ENCODE assay signal across 29 cellular contexts in the genomic region with DNA sequence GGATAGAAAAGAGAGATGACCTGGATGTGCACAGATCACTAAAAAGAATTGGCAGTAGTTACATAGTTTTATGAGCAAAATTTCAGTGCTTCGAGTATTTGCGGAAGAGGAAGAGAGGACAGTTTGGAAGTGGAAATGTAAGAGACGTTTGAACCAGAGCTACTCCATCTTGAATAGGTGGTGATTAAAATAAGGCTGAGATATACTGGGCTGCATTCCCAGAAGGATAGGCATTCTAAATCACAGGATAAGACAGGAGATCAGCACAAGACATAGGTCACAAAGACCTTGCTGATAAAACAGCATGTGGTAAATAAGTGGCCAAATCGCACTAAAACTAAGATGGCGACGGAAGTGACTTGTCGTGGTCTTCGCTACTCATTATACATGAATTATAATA.
"Had no signal": no experiment of that assay in that cellular context is flagged by ENCODE, and none has a peak within 500 bp of the region (broad histone marks: within the 10 kb centered on the region; RNA-seq: fewer than 3 reads in every experiment).

No MANE protein-coding gene starts in this region.

- H3K79me2 ChIP-seq: parathyroid adenoma had no signal

- H3K36me3 ChIP-seq: left lung, lower lobe of right lung, right atrium auricular region, stomach, thyroid gland, transverse colon, upper lobe of left lung, vagina had no signal

- H3K9me3 ChIP-seq: lower lobe of right lung, testis, thyroid gland, transverse colon, vagina had no signal

- H3K4me3 Mint-ChIP-seq: immature natural killer cell; naive thymus-derived CD8-positive, alpha-beta T cell; nephron; neural crest cell; stimulated activated naive B cell treated with anti-CD40 and anti-IgM and Interleukin-4, amounts not matched to agents 10 μg/mL and 1 μg/mL and 100 μg/mL, for 72 hours had no signal

- H3K9ac ChIP-seq: parathyroid adenoma had no signal

- H3K9me3 Mint-ChIP-seq: nephron, neural crest cell had no signal

- H3K27me3 Mint-ChIP-seq: progenitor cell of endocrine pancreas; stimulated activated naive B cell treated with anti-CD40 and anti-IgM and Interleukin-4, amounts not matched to agents 10 μg/mL and 1 μg/mL and 100 μg/mL, for 72 hours had no signal

- H3K4me1 ChIP-seq: left lung, lower lobe of right lung, parathyroid adenoma, right atrium auricular region, stomach, testis, thyroid gland, transverse colon, upper lobe of left lung, vagina had no signal

- FAIRE-seq: islet of Langerhans, kidney had no signal

- H3K4me1 Mint-ChIP-seq: immature natural killer cell; naive thymus-derived CD8-positive, alpha-beta T cell; nephron; neural crest cell; stimulated activated naive B cell treated with anti-CD40 and anti-IgM and Interleukin-4, amounts not matched to agents 10 μg/mL and 1 μg/mL and 100 μg/mL, for 72 hours had no signal

- DNase-seq: immature natural killer cell; kidney; left colon; left lung; lower lobe of right lung; mammary epithelial cell; mesenchymal stem cell; naive thymus-derived CD8-positive, alpha-beta T cell; nucleus accumbens; stimulated activated CD4-positive, alpha-beta T cell treated with anti-CD3 and anti-CD28 coated beads, Interleukin-12 subunit alpha, Interleukin-12 subunit beta, amount 100 ng/mL, for 4 hours; stimulated activated CD4-positive, alpha-beta T cell treated with anti-CD3 and anti-CD28 coated beads, Interleukin-15, amount 100 ng/mL, for 24 hours; stimulated activated CD4-positive, alpha-beta T cell treated with anti-CD3 and anti-CD28 coated beads, Interleukin-2, amount 100 ng/mL, for 24 hours; stimulated activated CD4-positive, alpha-beta T cell treated with anti-CD3 and anti-CD28 coated beads, Interleukin-4, amount 100 ng/mL, for 1 hour; stimulated activated naive B cell treated with anti-CD40 and anti-IgM and Interleukin-4, amounts not matched to agents 10 μg/mL and 1 μg/mL and 100 μg/mL, for 72 hours; stimulated activated naive CD8-positive, alpha-beta T cell treated with anti-CD3 and anti-CD28 coated beads, Interleukin-15, Interleukin-2, amounts not matched to agents 100 U/mL and 50 U/mL, for 24 hours; stomach; testis; thyroid gland; transverse colon; upper lobe of left lung had no signal

- H3K27ac Mint-ChIP-seq: immature natural killer cell; naive thymus-derived CD8-positive, alpha-beta T cell; nephron; progenitor cell of endocrine pancreas; stimulated activated naive B cell treated with anti-CD40 and anti-IgM and Interleukin-4, amounts not matched to agents 10 μg/mL and 1 μg/mL and 100 μg/mL, for 72 hours had no signal

- ATAC-seq: left colon; left lung; lower lobe of right lung; naive thymus-derived CD8-positive, alpha-beta T cell; sciatic nerve; stimulated activated naive B cell treated with anti-CD40 and anti-IgM and Interleukin-4, amounts not matched to agents 10 μg/mL and 1 μg/mL and 100 μg/mL, for 72 hours; stimulated activated naive CD8-positive, alpha-beta T cell treated with anti-CD3 and anti-CD28 coated beads, Interleukin-15, Interleukin-2, amounts not matched to agents 100 U/mL and 50 U/mL, for 24 hours had no signal

- H2AFZ ChIP-seq: parathyroid adenoma had no signal

- H3K36me3 Mint-ChIP-seq: immature natural killer cell; naive thymus-derived CD8-positive, alpha-beta T cell; stimulated activated naive B cell treated with anti-CD40 and anti-IgM and Interleukin-4, amounts not matched to agents 10 μg/mL and 1 μg/mL and 100 μg/mL, for 72 hours had no signal

- H3K27me3 ChIP-seq: left lung, right atrium auricular region, stomach, testis, thyroid gland, transverse colon, upper lobe of left lung, vagina had no signal

- H3K27ac ChIP-seq: left lung, lower lobe of right lung, parathyroid adenoma, right atrium auricular region, skin epidermis, stomach, testis, thyroid gland, transverse colon, upper lobe of left lung, vagina had no signal

- H3K4me3 ChIP-seq: left lung, lower lobe of right lung, right atrium auricular region, skin epidermis, stomach, testis, thyroid gland, transverse colon, upper lobe of left lung, vagina had no signal
